Comparison of ENCODE assay signal across 15 cellular contexts in genomic region chr1:64829411-64830033, GRCh38.
DNase-seq lines count a peak whose midpoint lies in the region; ATAC-seq and TF ChIP-seq lines count a peak whose summit lies in the region.
"Had no signal": no experiment of that assay in that cellular context is flagged by ENCODE, and none has a peak within 500 bp of the region (broad histone marks: within the 10 kb centered on the region; RNA-seq: fewer than 3 reads in every experiment).

No MANE protein-coding gene starts in this region.

- H3K36me3 Mint-ChIP-seq in activated T-cell treated with anti-CD3 and anti-CD28 coated beads, Interleukin-2, amount 50 U/mL, for 24 hours (ENCODE audit: low read depth): peaks cover 39% of the 10 kb centered on the region
- H3K36me3 Mint-ChIP-seq in activated T-cell treated with anti-CD3 and anti-CD28 coated beads, Interleukin-2, amount 50 U/mL, for 4 hours (ENCODE audit: insufficient read depth): peaks cover 12% of the 10 kb centered on the region
- H3K36me3 Mint-ChIP-seq in endodermal cell (ENCODE audit: low read depth) (peaks cover 15% of the 10 kb centered on the region), neural progenitor cell (no peaks in the 10 kb centered on the region)

- H3K79me2 ChIP-seq in neural progenitor cell (ENCODE audit: low read depth): no peaks in the 10 kb centered on the region

- H3K9me3 Mint-ChIP-seq in activated T-cell treated with anti-CD3 and anti-CD28 coated beads, Interleukin-2, amount 50 U/mL, for 24 hours: no peaks in the 10 kb centered on the region
- H3K9me3 Mint-ChIP-seq in activated T-cell treated with anti-CD3 and anti-CD28 coated beads, Interleukin-2, amount 50 U/mL, for 4 hours: no peaks in the 10 kb centered on the region
- H3K9me3 Mint-ChIP-seq in endodermal cell: no peaks in the 10 kb centered on the region
- no peaks in the 10 kb centered on the region for H3K9me3 Mint-ChIP-seq in neural progenitor cell

- no peak for TF ChIP-seq CTCF in endodermal cell (conservative IDR thresholded peaks at IDR 0.05)
- TF ChIP-seq CTCF in neural progenitor cell (IDR thresholded peaks at IDR 0.05): no peak

- H3K27ac ChIP-seq in SK-N-MC (peak overlapping the region; percentile 79), endodermal cell (ENCODE audit: low read depth, low read length) (no peak overlapping the region), neural progenitor cell (no peak overlapping the region)
- H3K27ac ChIP-seq: stomach had no signal

- no peaks in the 10 kb centered on the region for H3K27me3 Mint-ChIP-seq in activated T-cell treated with anti-CD3 and anti-CD28 coated beads, Interleukin-2, amount 50 U/mL, for 24 hours
- no peaks in the 10 kb centered on the region for H3K27me3 Mint-ChIP-seq in activated T-cell treated with anti-CD3 and anti-CD28 coated beads, Interleukin-2, amount 50 U/mL, for 4 hours (ENCODE audit: low read depth)
- no peaks in the 10 kb centered on the region for H3K27me3 Mint-ChIP-seq in endodermal cell (ENCODE audit: insufficient read depth)
- no peaks in the 10 kb centered on the region for H3K27me3 Mint-ChIP-seq in neural progenitor cell (ENCODE audit: insufficient read depth, low read depth)

- peak overlapping the region; percentile 75 for H3K27ac Mint-ChIP-seq in activated T-cell treated with anti-CD3 and anti-CD28 coated beads, Interleukin-2, amount 50 U/mL, for 24 hours
- H3K27ac Mint-ChIP-seq in endodermal cell (no peak overlapping the region), neural progenitor cell (peak overlapping the region; percentile 2)

- H3K36me3 ChIP-seq in SK-N-MC (ENCODE audit: insufficient read depth, low read length) (peaks cover 50% of the 10 kb centered on the region), endodermal cell (ENCODE audit: control insufficient read depth, insufficient read depth, low read length) (peaks cover 40% of the 10 kb centered on the region), neural progenitor cell (no peaks in the 10 kb centered on the region)

- peaks cover 46% of the 10 kb centered on the region for H3K4me1 Mint-ChIP-seq in activated T-cell treated with anti-CD3 and anti-CD28 coated beads, Interleukin-2, amount 50 U/mL, for 24 hours (ENCODE audit: low read depth)
- H3K4me1 Mint-ChIP-seq in activated T-cell treated with anti-CD3 and anti-CD28 coated beads, Interleukin-2, amount 50 U/mL, for 4 hours (ENCODE audit: low read depth): peaks cover 42% of the 10 kb centered on the region
- H3K4me1 Mint-ChIP-seq in endodermal cell: peaks cover 5% of the 10 kb centered on the region
- H3K4me1 Mint-ChIP-seq in neural progenitor cell: peaks cover 17% of the 10 kb centered on the region

- peak overlapping the region; percentile 21 for H3K4me2 ChIP-seq in neural progenitor cell

- H3K9me3 ChIP-seq in SK-N-MC (ENCODE audit: low read depth, low read length) (no peaks in the 10 kb centered on the region), endodermal cell (ENCODE audit: control insufficient read depth, low read length) (no peaks in the 10 kb centered on the region), neural progenitor cell (ENCODE audit: low read depth) (no peaks in the 10 kb centered on the region)
- H3K9me3 ChIP-seq: stomach had no signal

- H2AFZ ChIP-seq in neural progenitor cell (replicated peaks): no peak overlapping the region

- H3K9ac ChIP-seq in SK-N-MC (ENCODE audit: insufficient read length) (no peak overlapping the region), endodermal cell (ENCODE audit: extremely low read depth, low read length, poor library complexity, severe bottlenecking) (no peak overlapping the region), neural progenitor cell (no peak overlapping the region)

- H3K4me3 ChIP-seq in SK-N-MC (no peak overlapping the region), endodermal cell (ENCODE audit: low read length) (no peak overlapping the region), neural progenitor cell (no peak overlapping the region)
- H3K4me3 ChIP-seq: dorsolateral prefrontal cortex, stomach had no signal

- peaks cover 14% of the 10 kb centered on the region for H3F3A ChIP-seq in neural progenitor cell (ENCODE audit: low read depth)

- no peak overlapping the region for H3K4me3 Mint-ChIP-seq in activated T-cell treated with anti-CD3 and anti-CD28 coated beads, Interleukin-2, amount 50 U/mL, for 24 hours
- H3K4me3 Mint-ChIP-seq in activated T-cell treated with anti-CD3 and anti-CD28 coated beads, Interleukin-2, amount 50 U/mL, for 4 hours: no peak overlapping the region
- H3K4me3 Mint-ChIP-seq in endodermal cell (no peak overlapping the region), neural progenitor cell (no peak overlapping the region)

- no peak for ATAC-seq in activated T-cell treated with anti-CD3 and anti-CD28 coated beads, Interleukin-2, amount 50 U/mL, for 4 hours
- ATAC-seq: left lobe of liver had no signal

- DNase-seq in activated T-cell treated with anti-CD3 and anti-CD28 coated beads, Interleukin-2, amount 50 U/mL, for 24 hours: no peak
- DNase-seq in activated T-cell treated with anti-CD3 and anti-CD28 coated beads, Interleukin-2, amount 50 U/mL, for 4 hours: no peak
- no peak for DNase-seq in SK-N-MC (ENCODE audit: low read depth, low spot score)
- peak; percentile 65 for DNase-seq in endodermal cell
- peak; percentile 48 for DNase-seq in neural progenitor cell (ENCODE audit: low spot score)
- DNase-seq in stimulated activated CD4-positive, alpha-beta T cell treated with anti-CD3 and anti-CD28 coated beads, Interleukin-2, amount 100 ng/mL, for 24 hours: no peak
- no peak for DNase-seq in SIG-M5 (lab: John Stamatoyannopoulos, UW)
- DNase-seq in NCI-H146 treated with DMSO at 0.1 percent for 48 hours (lab: John Stamatoyannopoulos, UW; ENCODE audit: unreplicated experiment): no peak
- DNase-seq: activated CD4-positive, CD25-positive, alpha-beta regulatory T cell treated with anti-CD3 and anti-CD28 coated beads, Interleukin-2, amount 50 U/mL, for 72 hours; dorsolateral prefrontal cortex; NCI-H2081; NCI-H748 treated with DMSO at 0.1 percent for 48 hours; stimulated activated CD4-positive, alpha-beta T cell treated with anti-CD3 and anti-CD28 coated beads, Interleukin-12 subunit alpha, Interleukin-12 subunit beta, amount 100 ng/mL, for 4 hours; stomach had no signal

- no peaks in the 10 kb centered on the region for H4K20me1 ChIP-seq in neural progenitor cell (ENCODE audit: low read depth)

- 78 to 85% methylated on average over 7 to 9 of the region's 9 CpGs for WGBS in endodermal cell (ENCODE audit: insufficient coverage in 1 of 2, insufficient read length in 1 of 2), 2 experiments

- H3K4me1 ChIP-seq in endodermal cell (ENCODE audit: control insufficient read depth, insufficient read depth, low read length): no peaks in the 10 kb centered on the region
- H3K4me1 ChIP-seq in neural progenitor cell: peaks cover 15% of the 10 kb centered on the region

- H3K27me3 ChIP-seq in endodermal cell (ENCODE audit: control insufficient read depth, insufficient read depth, low read length, poor library complexity, severe bottlenecking) (no peaks in the 10 kb centered on the region), neural progenitor cell (no peaks in the 10 kb centered on the region)
- H3K27me3 ChIP-seq: dorsolateral prefrontal cortex, stomach had no signal

Comparison
In these comparisons a context has a peak if more than half of its experiments do, and no peak if none do; other contexts are left out.
1. DNase-seq: peak in endodermal cell (single experiment) and neural progenitor cell (single experiment); none in activated T-cell treated with anti-CD3 and anti-CD28 coated beads, Interleukin-2, amount 50 U/mL, for 24 hours (single experiment), activated T-cell treated with anti-CD3 and anti-CD28 coated beads, Interleukin-2, amount 50 U/mL, for 4 hours (single experiment), SK-N-MC (single experiment), stimulated activated CD4-positive, alpha-beta T cell treated with anti-CD3 and anti-CD28 coated beads, Interleukin-2, amount 100 ng/mL, for 24 hours (0 of 2), SIG-M5 (single experiment) and NCI-H146 treated with DMSO at 0.1 percent for 48 hours (single experiment).